16 cellular contexts compared by ENCODE assay signal in the genomic region with DNA sequence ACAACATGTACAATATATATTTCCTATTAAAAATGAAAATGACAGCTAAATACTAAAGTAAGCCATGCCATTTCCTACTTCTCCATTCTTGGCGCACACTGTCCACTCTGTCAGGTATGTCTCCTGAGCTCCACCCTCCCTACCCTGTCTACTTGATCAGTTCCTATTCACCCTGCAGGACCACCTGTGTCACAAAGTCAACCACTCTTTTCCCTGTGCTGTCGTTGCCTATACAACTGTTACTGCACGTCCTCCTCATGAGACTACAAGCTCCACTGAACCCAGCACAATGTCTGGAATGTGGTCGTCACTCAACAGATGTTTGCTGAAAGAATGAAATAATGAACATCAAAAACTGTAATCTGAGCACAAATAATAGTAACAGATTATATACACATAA. TPM values are rescaled to one million over a fixed set of nuclear protein-coding genes. Genes with fewer than 3 reads are reported as not detected.
DNase-seq lines count a peak whose midpoint lies in the region; ATAC-seq and TF ChIP-seq lines count a peak whose summit lies in the region.
"Had no signal": no experiment of that assay in that cellular context is flagged by ENCODE, and none has a peak within 500 bp of the region (broad histone marks: within the 10 kb centered on the region; RNA-seq: fewer than 3 reads in every experiment).

No MANE protein-coding gene starts in this region.

- peak overlapping the region; percentile 83 for H3K27ac ChIP-seq in smooth muscle cell (ENCODE audit: low read depth)
- H3K27ac ChIP-seq: gastrocnemius medialis had no signal

- no peak overlapping the region for H2AFZ ChIP-seq in smooth muscle cell (ENCODE audit: low read depth)

- WGBS in smooth muscle cell (ENCODE audit: low lambda C conversion rate), result 57% methylated on average over 4 of the region's 4 CpGs

- no peak overlapping the region for H3K4me3 Mint-ChIP-seq in activated T-cell treated with anti-CD3 and anti-CD28 coated beads, Interleukin-2, amount 50 U/mL, for 24 hours
- peak overlapping the region; percentile 51 for H3K4me3 Mint-ChIP-seq in activated T-helper 2 cell treated with anti-CD3 and anti-CD28 coated beads, Interferon-gamma antibody, Interleukin-2, Interleukin-4, amounts not matched to agents 10 μg/mL and 5 μg/mL and 100 μg/mL, durations not matched to agents 14 hours and 24 hours and 36 hours (ENCODE audit: low read depth)
- H3K4me3 Mint-ChIP-seq: T-helper 17 cell had no signal

- H3K9me3 Mint-ChIP-seq in activated T-cell treated with anti-CD3 and anti-CD28 coated beads, Interleukin-2, amount 50 U/mL, for 24 hours, result no peaks in the 10 kb centered on the region
- H3K9me3 Mint-ChIP-seq in activated T-helper 2 cell treated with anti-CD3 and anti-CD28 coated beads, Interferon-gamma antibody, Interleukin-2, Interleukin-4, amounts not matched to agents 10 μg/mL and 5 μg/mL and 100 μg/mL, durations not matched to agents 14 hours and 24 hours and 36 hours, result peaks cover 4% of the 10 kb centered on the region

- H3K9me3 ChIP-seq in smooth muscle cell (replicated peaks; ENCODE audit: low read depth), result no peaks in the 10 kb centered on the region
- H3K9me3 ChIP-seq: gastrocnemius medialis had no signal

- H3K27me3 ChIP-seq in smooth muscle cell (ENCODE audit: low read depth), result no peaks in the 10 kb centered on the region
- H3K27me3 ChIP-seq: gastrocnemius medialis had no signal

- no peaks in the 10 kb centered on the region for H3K79me2 ChIP-seq in smooth muscle cell (ENCODE audit: low read depth)

- no peak for TF ChIP-seq CTCF in smooth muscle cell (IDR thresholded peaks at IDR 0.05; ENCODE audit: borderline replicate concordance, insufficient read depth, poor library complexity, severe bottlenecking)

- ATAC-seq in GM21619 (IDR thresholded peaks at IDR 0.05; ENCODE audit: unreplicated experiment) (peak; percentile 37), HG02938 (IDR thresholded peaks at IDR 0.05; ENCODE audit: unreplicated experiment) (no peak), GM18870 (IDR thresholded peaks at IDR 0.05; ENCODE audit: unreplicated experiment) (no peak), HG03565 (IDR thresholded peaks at IDR 0.05; ENCODE audit: unreplicated experiment) (no peak)
- ATAC-seq: gastrocnemius medialis, T-helper 17 cell had no signal

- no peak for DNase-seq in activated T-cell treated with anti-CD3 and anti-CD28 coated beads, Interleukin-2, amount 50 U/mL, for 24 hours
- DNase-seq in activated T-cell treated with anti-CD3 and anti-CD28 coated beads for 4 hours, result no peak
- DNase-seq in activated T-helper 2 cell treated with anti-CD3 and anti-CD28 coated beads, Interferon-gamma antibody, Interleukin-2, Interleukin-4, amounts not matched to agents 10 μg/mL and 5 μg/mL and 100 μg/mL, durations not matched to agents 14 hours and 24 hours and 36 hours (ENCODE audit: low spot score), result no peak
- DNase-seq in smooth muscle cell (lab: John Stamatoyannopoulos, UW; ENCODE audit: unreplicated experiment), result no peak
- DNase-seq: ACHN; activated CD4-positive, alpha-beta T cell treated with anti-CD3 and anti-CD28 coated beads for 48 hours; gastrocnemius medialis; GF-D8; mesendoderm; MM.1S; nucleus accumbens; T-helper 17 cell had no signal

- no peaks in the 10 kb centered on the region for H3K36me3 Mint-ChIP-seq in activated T-cell treated with anti-CD3 and anti-CD28 coated beads, Interleukin-2, amount 50 U/mL, for 24 hours (ENCODE audit: low read depth)
- peaks cover 28% of the 10 kb centered on the region for H3K36me3 Mint-ChIP-seq in activated T-helper 2 cell treated with anti-CD3 and anti-CD28 coated beads, Interferon-gamma antibody, Interleukin-2, Interleukin-4, amounts not matched to agents 10 μg/mL and 5 μg/mL and 100 μg/mL, durations not matched to agents 14 hours and 24 hours and 36 hours (ENCODE audit: low read depth)

- H3K4me2 ChIP-seq in smooth muscle cell, result no peak overlapping the region

- H3K4me1 ChIP-seq in smooth muscle cell (ENCODE audit: low read depth), result no peaks in the 10 kb centered on the region
- H3K4me1 ChIP-seq: gastrocnemius medialis had no signal

- intact Hi-C loops in activated T-helper 2 cell treated with anti-CD3 and anti-CD28 coated beads, Interferon-gamma antibody, Interleukin-2, Interleukin-4, amounts not matched to agents 10 μg/mL and 5 μg/mL and 100 μg/mL, durations not matched to agents 14 hours and 24 hours and 36 hours (cut with micrococcal nuclease), result loop anchor here (2.0 to 10.0 kb wide), 2 partner anchors 75 to 91 kb away; no protein-coding TSS in a partner anchor

- H3K4me1 Mint-ChIP-seq in activated T-cell treated with anti-CD3 and anti-CD28 coated beads, Interleukin-2, amount 50 U/mL, for 24 hours (ENCODE audit: low read depth), result peaks cover 44% of the 10 kb centered on the region
- peaks cover 48% of the 10 kb centered on the region for H3K4me1 Mint-ChIP-seq in activated T-helper 2 cell treated with anti-CD3 and anti-CD28 coated beads, Interferon-gamma antibody, Interleukin-2, Interleukin-4, amounts not matched to agents 10 μg/mL and 5 μg/mL and 100 μg/mL, durations not matched to agents 14 hours and 24 hours and 36 hours (ENCODE audit: low read depth)

- H3K4me3 ChIP-seq in smooth muscle cell, result no peak overlapping the region
- H3K4me3 ChIP-seq: gastrocnemius medialis had no signal

- no peaks in the 10 kb centered on the region for H4K20me1 ChIP-seq in smooth muscle cell (ENCODE audit: low read depth)

- peaks cover 37% of the 10 kb centered on the region for H3K27me3 Mint-ChIP-seq in activated T-cell treated with anti-CD3 and anti-CD28 coated beads, Interleukin-2, amount 50 U/mL, for 24 hours
- no peaks in the 10 kb centered on the region for H3K27me3 Mint-ChIP-seq in activated T-helper 2 cell treated with anti-CD3 and anti-CD28 coated beads, Interferon-gamma antibody, Interleukin-2, Interleukin-4, amounts not matched to agents 10 μg/mL and 5 μg/mL and 100 μg/mL, durations not matched to agents 14 hours and 24 hours and 36 hours (ENCODE audit: low read depth)
- H3K27me3 Mint-ChIP-seq: T-helper 17 cell had no signal

- H3K27ac Mint-ChIP-seq in activated T-cell treated with anti-CD3 and anti-CD28 coated beads, Interleukin-2, amount 50 U/mL, for 24 hours, result peak overlapping the region; percentile 94
- H3K27ac Mint-ChIP-seq in activated T-helper 2 cell treated with anti-CD3 and anti-CD28 coated beads, Interferon-gamma antibody, Interleukin-2, Interleukin-4, amounts not matched to agents 10 μg/mL and 5 μg/mL and 100 μg/mL, durations not matched to agents 14 hours and 24 hours and 36 hours, result peak overlapping the region; percentile 96
- H3K27ac Mint-ChIP-seq: T-helper 17 cell had no signal

- H3K9ac ChIP-seq in smooth muscle cell (ENCODE audit: low read depth), result no peak overlapping the region

- no peaks in the 10 kb centered on the region for H3F3A ChIP-seq in smooth muscle cell (ENCODE audit: low read depth)

- no peaks in the 10 kb centered on the region for H3K36me3 ChIP-seq in smooth muscle cell (ENCODE audit: low read depth)
- H3K36me3 ChIP-seq: gastrocnemius medialis had no signal

RNA-seq across cellular contexts. Expression of gene SLC9A7, which starts 54.9 kb away (rescaled TPM):
- total RNA-seq in activated T-helper 2 cell treated with anti-CD3 and anti-CD28 coated beads, Interferon-gamma antibody, Interleukin-2, Interleukin-4, amounts not matched to agents 10 μg/mL and 5 μg/mL and 100 μg/mL, durations not matched to agents 14 hours and 24 hours and 36 hours, result 42.5 and 44.2 TPM in 2 replicates
- 6.5 and 6.7 TPM in 2 replicates for total RNA-seq in smooth muscle cell
- 0.83 and 1.5 TPM in 2 replicates for polyA plus RNA-seq in smooth muscle cell
